26 cellular contexts compared by ENCODE assay signal in genomic region chr3:171396048-171396447, GRCh38.
DNase-seq lines count a peak whose midpoint lies in the region; ATAC-seq and TF ChIP-seq lines count a peak whose summit lies in the region.
"Had no signal": no experiment of that assay in that cellular context is flagged by ENCODE, and none has a peak within 500 bp of the region (broad histone marks: within the 10 kb centered on the region; RNA-seq: fewer than 3 reads in every experiment).

No MANE protein-coding gene starts in this region.

- H3K36me3 Mint-ChIP-seq in WTC11 = peaks cover 11% of the 10 kb centered on the region

- WGBS in esophagus muscularis mucosa = 68% methylated on average over 3 of the region's 3 CpGs

- H3K27me3 ChIP-seq in fibroblast of lung (ENCODE audit: control insufficient read depth, insufficient read depth, low read length) = no peaks in the 10 kb centered on the region
- no peaks in the 10 kb centered on the region for H3K27me3 ChIP-seq in effector memory CD4-positive, alpha-beta T cell (replicated peaks; ENCODE audit: control insufficient read depth, insufficient read depth, low read length, poor library complexity, severe bottlenecking)
- H3K27me3 ChIP-seq in esophagus muscularis mucosa = no peaks in the 10 kb centered on the region
- H3K27me3 ChIP-seq: dorsolateral prefrontal cortex, gastrocnemius medialis, neutrophil, spleen, thyroid gland had no signal

- no peak overlapping the region for H3K9ac ChIP-seq in fibroblast of lung (ENCODE audit: insufficient read depth, low read length)

- H3K79me2 ChIP-seq in fibroblast of lung (ENCODE audit: control insufficient read depth, insufficient read depth, low read length) = peaks cover 7% of the 10 kb centered on the region

- peak overlapping the region; percentile 75 for H3K27ac Mint-ChIP-seq in WTC11
- H3K27ac Mint-ChIP-seq: activated CD8-positive, alpha-beta T cell treated with anti-CD3 and anti-CD28 coated beads for 36 hours; CD8-positive, alpha-beta T cell; stimulated activated naive CD8-positive, alpha-beta T cell treated with anti-CD3 and anti-CD28 coated beads, Interleukin-15, Interleukin-2, amounts not matched to agents 100 ng/mL and 50 ng/mL, for 24 hours had no signal

- CTCF ChIA-PET in HEK293 (lab: Yijun Ruan, JAX) (no interaction called here), WTC11 (lab: Charles Lee) (no interaction called here)

- ATAC-seq in WTC11 = no peak
- ATAC-seq: activated CD8-positive, alpha-beta T cell treated with anti-CD3 and anti-CD28 coated beads for 36 hours; CD8-positive, alpha-beta T cell; GM12878; Right ventricle myocardium inferior had no signal

- TF ChIP-seq POLR2A in esophagus muscularis mucosa (IDR thresholded peaks at IDR 0.05; ENCODE audit: low read depth) = no peak

- H3K4me1 ChIP-seq in HEK293 (ENCODE audit: control insufficient read depth, insufficient read depth, low read length) (no peaks in the 10 kb centered on the region), fibroblast of lung (ENCODE audit: control insufficient read depth, extremely low read depth, insufficient read depth, low read length) (peaks cover 10% of the 10 kb centered on the region), esophagus muscularis mucosa (peaks cover 26 to 52% (median 39%) of the 10 kb centered on the region in 4 donors)
- no peaks in the 10 kb centered on the region for H3K4me1 ChIP-seq in effector memory CD4-positive, alpha-beta T cell (ENCODE audit: control insufficient read depth, insufficient read depth, low read length, poor library complexity, severe bottlenecking)

- H3K9me3 ChIP-seq in HEK293 (ENCODE audit: control insufficient read depth, insufficient read depth, low read depth, low read length) (no peaks in the 10 kb centered on the region), fibroblast of lung (ENCODE audit: control insufficient read depth, insufficient read depth, low read depth, low read length) (no peaks in the 10 kb centered on the region), esophagus muscularis mucosa (peaks cover 0 to 5% (median 0%) of the 10 kb centered on the region in 4 donors)
- H3K9me3 ChIP-seq in effector memory CD4-positive, alpha-beta T cell (ENCODE audit: control insufficient read depth, low read length) = peaks cover 6% of the 10 kb centered on the region
- H3K9me3 ChIP-seq: gastrocnemius medialis, neutrophil, thyroid gland had no signal

- POLR2A ChIA-PET in HEK293 (lab: Yijun Ruan, JAX) (no interaction called here), WTC11 (lab: Charles Lee) (no interaction called here)

- H2AFZ ChIP-seq in fibroblast of lung (ENCODE audit: low read length) = no peak overlapping the region

- H3K4me3 Mint-ChIP-seq in WTC11 = no peak overlapping the region
- H3K4me3 Mint-ChIP-seq: activated CD8-positive, alpha-beta T cell treated with anti-CD3 and anti-CD28 coated beads for 36 hours; CD8-positive, alpha-beta T cell; stimulated activated naive CD8-positive, alpha-beta T cell treated with anti-CD3 and anti-CD28 coated beads, Interleukin-15, Interleukin-2, amounts not matched to agents 100 ng/mL and 50 ng/mL, for 24 hours had no signal

- H3K36me3 ChIP-seq in HEK293 (ENCODE audit: control insufficient read depth in 2 of 2, insufficient read depth in 1 of 2, low read length in 2 of 2) (no peaks in the 10 kb centered on the region), fibroblast of lung (ENCODE audit: control insufficient read depth, insufficient read depth, low read length) (no peaks in the 10 kb centered on the region), esophagus muscularis mucosa (no peaks in the 10 kb centered on the region)
- no peaks in the 10 kb centered on the region for H3K36me3 ChIP-seq in effector memory CD4-positive, alpha-beta T cell (ENCODE audit: control insufficient read depth, insufficient read depth, low read length)
- H3K36me3 ChIP-seq: gastrocnemius medialis, neutrophil, spleen, thyroid gland had no signal

- H4K20me1 ChIP-seq in fibroblast of lung (ENCODE audit: control insufficient read depth, extremely low read depth, insufficient read depth, low read length) = no peaks in the 10 kb centered on the region

- no peak overlapping the region for H3K27ac ChIP-seq in HEK293 (ENCODE audit: extremely low read depth, low read depth, low read length)
- no peak overlapping the region for H3K27ac ChIP-seq in fibroblast of lung (ENCODE audit: insufficient read depth, low read length)
- no peak overlapping the region for H3K27ac ChIP-seq in effector memory CD4-positive, alpha-beta T cell (ENCODE audit: insufficient read depth, low read length, poor library complexity, severe bottlenecking)
- no peak overlapping the region for H3K27ac ChIP-seq in esophagus muscularis mucosa (replicated peaks in 1 of 4)
- H3K27ac ChIP-seq: neutrophil, spleen, thyroid gland had no signal

- H3K9me3 Mint-ChIP-seq in WTC11 = peaks cover 11% of the 10 kb centered on the region

- H3K4me3 ChIP-seq in HEK293 (ENCODE audit: low read depth, low read length) (no peak overlapping the region), fibroblast of lung (replicated peaks in 1 of 4; ENCODE audit: control extremely low read depth in 1 of 4, insufficient read depth in 1 of 4, low read depth in 3 of 4, low read length in 4 of 4) (no peak overlapping the region), esophagus muscularis mucosa (no peak overlapping the region)
- no peak overlapping the region for H3K4me3 ChIP-seq in effector memory CD4-positive, alpha-beta T cell (ENCODE audit: insufficient read depth, low read depth, low read length, poor library complexity, severe bottlenecking)
- H3K4me3 ChIP-seq: dorsolateral prefrontal cortex, gastrocnemius medialis, GM12878, lung, spleen, thyroid gland had no signal

- no peaks in the 10 kb centered on the region for H3K27me3 Mint-ChIP-seq in WTC11 (ENCODE audit: low read depth)
- H3K27me3 Mint-ChIP-seq: activated CD8-positive, alpha-beta T cell treated with anti-CD3 and anti-CD28 coated beads for 36 hours; stimulated activated naive CD8-positive, alpha-beta T cell treated with anti-CD3 and anti-CD28 coated beads, Interleukin-15, Interleukin-2, amounts not matched to agents 100 ng/mL and 50 ng/mL, for 24 hours had no signal

- intact Hi-C loops in esophagus muscularis mucosa (cut with DNase I) = no loop called here

- TF ChIP-seq CTCF in HEK293 (tag by site-specific recombination; IDR thresholded peaks at IDR 0.05) (no peak), WTC11 (IDR thresholded peaks at IDR 0.05) (no peak), fibroblast of lung (conservative IDR thresholded peaks at IDR 0.05 in 1 of 2, IDR thresholded peaks at IDR 0.05 in 1 of 2; ENCODE audit: low read depth in 1 of 2, low read length in 2 of 2) (no peak), esophagus muscularis mucosa (IDR thresholded peaks at IDR 0.05) (no peak)

- no peak for TF ChIP-seq EP300 in esophagus muscularis mucosa (IDR thresholded peaks at IDR 0.05)

- DNase-seq in WTC11 (ENCODE audit: low spot score) (no peak), fibroblast of lung (ENCODE audit: low read depth in 2 of 2) (peak; percentile 39 to 65), renal cortical epithelial cell (ENCODE audit: low read depth) (peak; percentile 43), GF-D8 (lab: John Stamatoyannopoulos, UW) (no peak), esophagus muscularis mucosa (ENCODE audit: extremely low spot score) (no peak)
- DNase-seq in effector memory CD4-positive, alpha-beta T cell = no peak
- DNase-seq: activated CD4-positive, CD25-positive, alpha-beta regulatory T cell treated with anti-CD3 and anti-CD28 coated beads, Interleukin-2, amount 50 U/mL, for 72 hours; activated CD8-positive, alpha-beta T cell treated with anti-CD3 and anti-CD28 coated beads for 36 hours; activated effector memory CD4-positive, alpha-beta T cell treated with anti-CD3 and anti-CD28 coated beads, Interleukin-2, amount 50 U/mL, for 16 hours; activated T-cell treated with anti-CD3 and anti-CD28 coated beads for 4 hours; CD8-positive, alpha-beta T cell; DMS153; dorsolateral prefrontal cortex; gastrocnemius medialis; islet precursor cell; NCI-H1694; NCI-H69; spleen; stimulated activated CD4-positive, alpha-beta T cell treated with anti-CD3 and anti-CD28 coated beads, Interleukin-4, amount 100 ng/mL, for 24 hours; thyroid gland had no signal

- H3K4me2 ChIP-seq in fibroblast of lung (ENCODE audit: extremely low read depth, insufficient read depth, low read length) = no peak overlapping the region

- H3K4me1 Mint-ChIP-seq in WTC11 = peaks cover 70% of the 10 kb centered on the region

TF ChIP-seq in HEK293, 187 proteins besides CTCF, POLR2A, EP300 and RAD21:
- TF ChIP-seq ZNF10 (tag by site-specific recombination; IDR thresholded peaks at IDR 0.05) (peak; percentile 81), ZNF707 (tag by site-specific recombination; IDR thresholded peaks at IDR 0.05) (no peak)

TF ChIP-seq in WTC11, 78 proteins besides CTCF, POLR2A, EP300 and RAD21 (continues in another document):
- no peak for TF ChIP-seq ZNF121 (CRISPR knock-in tag; IDR thresholded peaks at IDR 0.05)
- TF ChIP-seq, protein P1, sequence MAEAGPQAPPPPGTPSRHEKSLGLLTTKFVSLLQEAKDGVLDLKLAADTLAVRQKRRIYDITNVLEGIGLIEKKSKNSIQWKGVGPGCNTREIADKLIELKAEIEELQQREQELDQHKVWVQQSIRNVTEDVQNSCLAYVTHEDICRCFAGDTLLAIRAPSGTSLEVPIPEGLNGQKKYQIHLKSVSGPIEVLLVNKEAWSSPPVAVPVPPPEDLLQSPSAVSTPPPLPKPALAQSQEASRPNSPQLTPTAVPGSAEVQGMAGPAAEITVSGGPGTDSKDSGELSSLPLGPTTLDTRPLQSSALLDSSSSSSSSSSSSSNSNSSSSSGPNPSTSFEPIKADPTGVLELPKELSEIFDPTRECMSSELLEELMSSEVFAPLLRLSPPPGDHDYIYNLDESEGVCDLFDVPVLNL (CRISPR knock-in tag; IDR thresholded peaks at IDR 0.05; ENCODE audit: borderline replicate concordance, low read depth) = no peak
- TF ChIP-seq CREM (CRISPR knock-in tag; IDR thresholded peaks at IDR 0.05) = no peak
- TF ChIP-seq FOXP4 (CRISPR knock-in tag; IDR thresholded peaks at IDR 0.05) = no peak
- no peak for TF ChIP-seq SMAD4 (CRISPR knock-in tag; IDR thresholded peaks at IDR 0.05)

Comparison
In these comparisons a context has a peak if more than half of its experiments do, and no peak if none do; other contexts are left out.
1. DNase-seq: peak in fibroblast of lung (2 of 2) and renal cortical epithelial cell (single experiment); none in WTC11 (single experiment), GF-D8 (single experiment), effector memory CD4-positive, alpha-beta T cell (0 of 3) and esophagus muscularis mucosa (single experiment).